23 cellular contexts compared by ENCODE assay signal in the genomic region with DNA sequence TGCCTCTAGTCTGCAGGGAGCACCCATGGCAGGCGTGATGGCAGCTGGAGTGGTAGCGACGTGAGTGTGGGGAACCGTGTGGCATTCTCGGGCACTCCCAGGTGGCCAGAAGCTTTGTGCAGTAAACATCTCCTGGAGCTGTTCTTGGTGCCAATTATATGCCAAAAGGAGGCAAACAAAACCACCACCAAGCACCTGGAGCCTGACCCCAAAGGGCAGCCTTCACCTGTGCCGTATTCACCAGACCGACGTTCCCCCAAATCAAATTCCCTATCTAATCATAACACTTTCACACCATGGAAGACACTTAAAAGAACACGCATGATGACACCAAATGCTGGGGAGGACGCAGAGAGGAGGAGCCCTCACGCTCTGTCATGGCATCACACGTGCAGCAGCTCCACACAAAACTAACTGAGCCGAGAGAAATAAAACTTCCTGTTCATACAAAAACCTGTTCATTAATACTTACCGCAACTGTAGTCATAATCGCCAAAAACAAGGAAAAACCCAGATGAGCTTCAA.
DNase-seq lines count a peak whose midpoint lies in the region; ATAC-seq, FAIRE-seq and TF ChIP-seq lines count a peak whose summit lies in the region.
"Had no signal": no experiment of that assay in that cellular context is flagged by ENCODE, and none has a peak within 500 bp of the region (broad histone marks: within the 10 kb centered on the region; RNA-seq: fewer than 3 reads in every experiment).

No MANE protein-coding gene starts in this region.

- intact Hi-C loops in kidney (cut with DNase I) (no loop called here), Right ventricle myocardium inferior (cut with DNase I) (no loop called here)

- H3K4me1 ChIP-seq in kidney (ENCODE audit: control insufficient read depth in 1 of 2, insufficient read depth in 1 of 2, low read depth in 1 of 2, low read length in 2 of 2), result no peaks in the 10 kb centered on the region
- H3K4me1 ChIP-seq: A549, upper lobe of left lung had no signal

- peak; percentile 48 for ATAC-seq in stimulated activated naive CD8-positive, alpha-beta T cell treated with anti-CD3 and anti-CD28 coated beads, Interleukin-15, Interleukin-2, amounts not matched to agents 100 U/mL and 50 U/mL, for 24 hours
- no peak for ATAC-seq in stimulated activated naive CD8-positive, alpha-beta T cell treated with anti-CD3 and anti-CD28 coated beads, Interleukin-15, amount 100 ng/mL, for 72 hours
- ATAC-seq in HG02981 (IDR thresholded peaks at IDR 0.05; ENCODE audit: unreplicated experiment), result peak; percentile 1
- ATAC-seq in GM21390 (IDR thresholded peaks at IDR 0.05; ENCODE audit: unreplicated experiment), result no peak
- ATAC-seq in HG03432 (IDR thresholded peaks at IDR 0.05; ENCODE audit: unreplicated experiment), result no peak
- no peak for ATAC-seq in Right ventricle myocardium inferior
- ATAC-seq: A549; activated CD8-positive, alpha-beta T cell treated with anti-CD3 and anti-CD28 coated beads, Interleukin-2, amount 10 ng/mL, durations not matched to agents 7 days and 5 days had no signal

- H3K9me3 Mint-ChIP-seq in stimulated activated naive CD8-positive, alpha-beta T cell treated with anti-CD3 and anti-CD28 coated beads, Interleukin-15, amount 100 ng/mL, for 72 hours, result peaks cover 6 to 22% of the 10 kb centered on the region in 2 donors
- H3K9me3 Mint-ChIP-seq in brain, result peaks cover 6 to 26% (median 19%) of the 10 kb centered on the region in 5 experiments

- H3K4me3 Mint-ChIP-seq in stimulated activated naive CD8-positive, alpha-beta T cell treated with anti-CD3 and anti-CD28 coated beads, Interleukin-15, amount 100 ng/mL, for 72 hours, result no peak overlapping the region
- no peak overlapping the region for H3K4me3 Mint-ChIP-seq in brain
- H3K4me3 Mint-ChIP-seq: activated CD8-positive, alpha-beta T cell treated with anti-CD3 and anti-CD28 coated beads, Interleukin-2, amount 10 ng/mL, durations not matched to agents 7 days and 5 days; activated T-cell treated with anti-CD3 and anti-CD28 coated beads, Interleukin-2, amount 50 U/mL, for 24 hours had no signal

- H3K9me3 ChIP-seq in kidney (ENCODE audit: control insufficient read depth in 1 of 2, low read length in 2 of 2), result peaks cover 0 to 4% of the 10 kb centered on the region in 2 donors

- no peak overlapping the region for H3K4me3 ChIP-seq in kidney (ENCODE audit: low read length in 2 of 2)
- H3K4me3 ChIP-seq: A549, lung, upper lobe of left lung had no signal

- H3K9ac ChIP-seq in kidney (ENCODE audit: low read length in 2 of 2), result no peak overlapping the region

- H3K4me1 Mint-ChIP-seq in stimulated activated naive CD8-positive, alpha-beta T cell treated with anti-CD3 and anti-CD28 coated beads, Interleukin-15, amount 100 ng/mL, for 72 hours, result peaks cover 4% of the 10 kb centered on the region
- H3K4me1 Mint-ChIP-seq in brain, result peaks cover 51% of the 10 kb centered on the region

- no peaks in the 10 kb centered on the region for H3K27me3 Mint-ChIP-seq in stimulated activated naive CD8-positive, alpha-beta T cell treated with anti-CD3 and anti-CD28 coated beads, Interleukin-15, amount 100 ng/mL, for 72 hours
- no peaks in the 10 kb centered on the region for H3K27me3 Mint-ChIP-seq in brain
- H3K27me3 Mint-ChIP-seq: activated T-cell treated with anti-CD3 and anti-CD28 coated beads, Interleukin-2, amount 50 U/mL, for 24 hours had no signal

- peaks cover 45% of the 10 kb centered on the region for H3K36me3 Mint-ChIP-seq in brain

- H3K27ac Mint-ChIP-seq in stimulated activated naive CD8-positive, alpha-beta T cell treated with anti-CD3 and anti-CD28 coated beads, Interleukin-15, amount 100 ng/mL, for 72 hours, result no peak overlapping the region
- H3K27ac Mint-ChIP-seq in brain, result peak overlapping the region in 3 of 5 experiments; percentile 6 to 66 (median 22)
- H3K27ac Mint-ChIP-seq: activated CD8-positive, alpha-beta T cell treated with anti-CD3 and anti-CD28 coated beads, Interleukin-2, amount 10 ng/mL, durations not matched to agents 7 days and 5 days; activated T-cell treated with anti-CD3 and anti-CD28 coated beads, Interleukin-2, amount 50 U/mL, for 24 hours had no signal

- no peaks in the 10 kb centered on the region for H3K36me3 ChIP-seq in kidney (ENCODE audit: control insufficient read depth in 1 of 2, insufficient read depth in 2 of 2, low read length in 2 of 2)

- TF ChIP-seq CTCF in brain (conservative IDR thresholded peaks at IDR 0.05), result no peak
- TF ChIP-seq CTCF in kidney (IDR thresholded peaks at IDR 0.05; ENCODE audit: borderline replicate concordance, extremely low read depth, insufficient read depth), result no peak

- DNase-seq in stimulated activated naive CD8-positive, alpha-beta T cell treated with anti-CD3 and anti-CD28 coated beads, Interleukin-15, Interleukin-2, amounts not matched to agents 100 U/mL and 50 U/mL, for 24 hours, result no peak
- no peak for DNase-seq in stimulated activated naive CD8-positive, alpha-beta T cell treated with anti-CD3 and anti-CD28 coated beads, Interleukin-15, amount 100 ng/mL, for 72 hours
- DNase-seq in kidney (no peak), Right ventricle myocardium inferior (ENCODE audit: missing footprints) (no peak)
- DNase-seq: activated CD8-positive, alpha-beta T cell treated with anti-CD3 and anti-CD28 coated beads, Interleukin-2, amount 10 ng/mL, durations not matched to agents 7 days and 5 days; activated naive CD4-positive, alpha-beta T cell; activated T-cell treated with anti-CD3 and anti-CD28 coated beads, Interleukin-2, amount 50 U/mL, for 24 hours; amniotic stem cell; C1 segment of cervical spinal cord; H7; Kasumi-1; kidney glomerular epithelial cell; nucleus accumbens; stimulated activated CD4-positive, alpha-beta T cell treated with anti-CD3 and anti-CD28 coated beads, Interleukin-12 subunit alpha, Interleukin-12 subunit beta, amount 100 ng/mL, for 4 hours; upper lobe of left lung had no signal

- FAIRE-seq in kidney (lab: Jason Lieb, UNC), result no peak
- FAIRE-seq: A549, bronchial epithelial cell, endometrium had no signal

- no peak overlapping the region for H3K27ac ChIP-seq in kidney (ENCODE audit: low read depth in 2 of 2, low read length in 2 of 2)
- H3K27ac ChIP-seq: A549, upper lobe of left lung had no signal

Comparison
In these comparisons a context has a peak if more than half of its experiments do, and no peak if none do; other contexts are left out.
1. ATAC-seq: peak in stimulated activated naive CD8-positive, alpha-beta T cell treated with anti-CD3 and anti-CD28 coated beads, Interleukin-15, Interleukin-2, amounts not matched to agents 100 U/mL and 50 U/mL, for 24 hours (single experiment) and HG02981 (single experiment); none in stimulated activated naive CD8-positive, alpha-beta T cell treated with anti-CD3 and anti-CD28 coated beads, Interleukin-15, amount 100 ng/mL, for 72 hours (single experiment), GM21390 (single experiment), HG03432 (single experiment) and Right ventricle myocardium inferior (single experiment).
2. H3K27ac Mint-ChIP-seq: peak in brain (3 of 5); none in stimulated activated naive CD8-positive, alpha-beta T cell treated with anti-CD3 and anti-CD28 coated beads, Interleukin-15, amount 100 ng/mL, for 72 hours (0 of 2).